In the genomic region with DNA sequence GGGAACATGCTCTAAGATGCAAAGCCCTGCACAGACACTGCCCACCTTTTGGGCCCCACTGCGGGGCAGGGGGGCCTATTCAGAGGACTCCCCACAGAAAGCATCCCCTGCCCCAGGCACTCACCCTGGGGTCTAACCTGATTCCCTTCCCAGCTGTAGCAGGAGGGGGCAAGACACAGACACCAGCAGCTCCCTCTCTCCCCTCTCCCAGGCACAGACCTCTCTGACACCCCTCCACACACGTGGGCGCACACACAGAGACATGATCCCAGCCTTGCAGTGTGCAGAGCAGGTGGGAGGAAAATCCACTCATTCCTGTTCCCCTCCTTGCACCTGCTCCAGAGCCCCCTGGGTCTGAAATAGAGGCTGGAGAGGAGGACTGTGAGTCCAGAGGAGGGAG, we compare ENCODE assay signal across 13 cellular contexts.
"Had no signal": no experiment of that assay in that cellular context is flagged by ENCODE, and none has a peak within 500 bp of the region (broad histone marks: within the 10 kb centered on the region; RNA-seq: fewer than 3 reads in every experiment).

No MANE protein-coding gene starts in this region.

- H3K9me3 ChIP-seq: esophagus squamous epithelium, neutrophil, upper lobe of left lung had no signal

- DNase-seq: activated CD4-positive, alpha-beta T cell treated with anti-CD3 and anti-CD28 coated beads for 36 hours; activated CD4-positive, alpha-beta T cell treated with anti-CD3 and anti-CD28 coated beads, Interleukin-2, amount 50 U/mL, for 48 hours; activated gamma-delta T cell; dermis blood vessel endothelial cell; effector memory CD8-positive, alpha-beta T cell; esophagus squamous epithelium; natural killer cell; retina; stimulated activated CD4-positive, alpha-beta T cell treated with anti-CD3 and anti-CD28 coated beads, Interleukin-2, amount 100 ng/mL, for 24 hours; stimulated activated naive CD8-positive, alpha-beta T cell treated with anti-CD3 and anti-CD28 coated beads, Interleukin-15, Interleukin-2, amounts not matched to agents 100 U/mL and 50 U/mL, for 24 hours; upper lobe of left lung had no signal

- H3K27ac Mint-ChIP-seq: activated CD4-positive, alpha-beta T cell treated with anti-CD3 and anti-CD28 coated beads for 36 hours; activated naive CD4-positive, alpha-beta T cell treated with anti-CD3 and anti-CD28 coated beads, Interleukin-2, amount 50 U/mL, for 24 hours; effector memory CD8-positive, alpha-beta T cell; natural killer cell had no signal

- H3K27ac ChIP-seq: neutrophil, upper lobe of left lung had no signal

- H3K27me3 ChIP-seq: esophagus squamous epithelium, neutrophil, upper lobe of left lung had no signal

- H3K4me1 Mint-ChIP-seq: activated naive CD4-positive, alpha-beta T cell treated with anti-CD3 and anti-CD28 coated beads, Interleukin-2, amount 50 U/mL, for 24 hours had no signal

- H3K4me3 Mint-ChIP-seq: activated CD4-positive, alpha-beta T cell treated with anti-CD3 and anti-CD28 coated beads for 36 hours; activated naive CD4-positive, alpha-beta T cell treated with anti-CD3 and anti-CD28 coated beads, Interleukin-2, amount 50 U/mL, for 24 hours; effector memory CD8-positive, alpha-beta T cell; natural killer cell had no signal

- H3K36me3 Mint-ChIP-seq: activated naive CD4-positive, alpha-beta T cell treated with anti-CD3 and anti-CD28 coated beads, Interleukin-2, amount 50 U/mL, for 24 hours; natural killer cell had no signal

- H3K9me3 Mint-ChIP-seq: activated naive CD4-positive, alpha-beta T cell treated with anti-CD3 and anti-CD28 coated beads, Interleukin-2, amount 50 U/mL, for 24 hours; effector memory CD8-positive, alpha-beta T cell; natural killer cell had no signal

- H3K36me3 ChIP-seq: esophagus squamous epithelium, neutrophil, upper lobe of left lung had no signal

- H3K4me3 ChIP-seq: esophagus squamous epithelium, upper lobe of left lung had no signal
